2 cellular contexts compared by ENCODE assay signal in the genomic region with DNA sequence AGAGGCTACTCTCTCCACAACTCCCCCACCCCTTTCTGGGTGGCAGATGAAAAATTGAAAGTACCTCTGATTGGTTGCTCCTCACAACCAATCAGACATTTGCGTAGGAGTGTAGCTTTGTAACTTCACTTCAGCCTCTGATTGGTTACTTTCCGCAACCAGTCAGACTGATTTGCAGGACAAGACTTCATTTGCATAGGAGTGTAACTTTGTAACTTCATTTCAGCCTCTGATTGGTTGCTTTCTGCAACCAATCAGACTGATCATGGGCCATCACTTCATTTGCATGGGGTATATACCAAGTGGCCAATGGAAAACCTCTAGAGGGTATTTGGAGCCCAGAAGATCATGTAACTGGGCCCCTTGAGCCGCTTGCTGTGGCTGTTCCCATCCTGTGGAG.
TF ChIP-seq lines count a peak whose summit lies in the region.

No MANE protein-coding gene starts in this region.

TF ChIP-seq in SK-N-SH treated with all-trans-retinoic acid at 6 μM for 48 hours, 23 proteins besides CTCF, POLR2A, EP300 and RAD21 (continued from another document):
- TF ChIP-seq, protein P1, sequence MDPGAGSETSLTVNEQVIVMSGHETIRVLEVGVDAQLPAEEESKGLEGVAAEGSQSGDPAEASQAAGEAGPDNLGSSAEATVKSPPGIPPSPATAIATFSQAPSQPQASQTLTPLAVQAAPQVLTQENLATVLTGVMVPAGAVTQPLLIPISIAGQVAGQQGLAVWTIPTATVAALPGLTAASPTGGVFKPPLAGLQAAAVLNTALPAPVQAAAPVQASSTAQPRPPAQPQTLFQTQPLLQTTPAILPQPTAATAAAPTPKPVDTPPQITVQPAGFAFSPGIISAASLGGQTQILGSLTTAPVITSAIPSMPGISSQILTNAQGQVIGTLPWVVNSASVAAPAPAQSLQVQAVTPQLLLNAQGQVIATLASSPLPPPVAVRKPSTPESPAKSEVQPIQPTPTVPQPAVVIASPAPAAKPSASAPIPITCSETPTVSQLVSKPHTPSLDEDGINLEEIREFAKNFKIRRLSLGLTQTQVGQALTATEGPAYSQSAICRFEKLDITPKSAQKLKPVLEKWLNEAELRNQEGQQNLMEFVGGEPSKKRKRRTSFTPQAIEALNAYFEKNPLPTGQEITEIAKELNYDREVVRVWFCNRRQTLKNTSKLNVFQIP (CRISPR knock-in tag; IDR thresholded peaks at IDR 0.05; ENCODE audit: borderline replicate concordance, low read depth), result no peak
- TF ChIP-seq BACH2 (CRISPR knock-in tag; IDR thresholded peaks at IDR 0.05; ENCODE audit: borderline replicate concordance) (no peak), ARNTL (CRISPR knock-in tag; IDR thresholded peaks at IDR 0.05; ENCODE audit: borderline replicate concordance, low read depth) (no peak), PPARA (CRISPR knock-in tag; IDR thresholded peaks at IDR 0.05; ENCODE audit: borderline replicate concordance) (no peak), ZFP30 (CRISPR knock-in tag; IDR thresholded peaks at IDR 0.05) (no peak), ZC3H10 (CRISPR knock-in tag; IDR thresholded peaks at IDR 0.05) (no peak), OSR1 (CRISPR knock-in tag; IDR thresholded peaks at IDR 0.05) (no peak), ISL1 (CRISPR knock-in tag; IDR thresholded peaks at IDR 0.05) (no peak), TOX (CRISPR knock-in tag; IDR thresholded peaks at IDR 0.05; ENCODE audit: borderline replicate concordance) (no peak), ZNF8 (CRISPR knock-in tag; IDR thresholded peaks at IDR 0.05) (no peak), ZNF565 (CRISPR knock-in tag; conservative IDR thresholded peaks at IDR 0.05; ENCODE audit: low read depth) (no peak), ZNF70 (CRISPR knock-in tag; IDR thresholded peaks at IDR 0.05) (no peak), GLIS3 (CRISPR knock-in tag; IDR thresholded peaks at IDR 0.05) (no peak), SNAI2 (CRISPR knock-in tag; IDR thresholded peaks at IDR 0.05) (no peak), CSDC2 (CRISPR knock-in tag; IDR thresholded peaks at IDR 0.05) (no peak), RARB (CRISPR knock-in tag; IDR thresholded peaks at IDR 0.05) (no peak)
- TF ChIP-seq, protein P2, sequence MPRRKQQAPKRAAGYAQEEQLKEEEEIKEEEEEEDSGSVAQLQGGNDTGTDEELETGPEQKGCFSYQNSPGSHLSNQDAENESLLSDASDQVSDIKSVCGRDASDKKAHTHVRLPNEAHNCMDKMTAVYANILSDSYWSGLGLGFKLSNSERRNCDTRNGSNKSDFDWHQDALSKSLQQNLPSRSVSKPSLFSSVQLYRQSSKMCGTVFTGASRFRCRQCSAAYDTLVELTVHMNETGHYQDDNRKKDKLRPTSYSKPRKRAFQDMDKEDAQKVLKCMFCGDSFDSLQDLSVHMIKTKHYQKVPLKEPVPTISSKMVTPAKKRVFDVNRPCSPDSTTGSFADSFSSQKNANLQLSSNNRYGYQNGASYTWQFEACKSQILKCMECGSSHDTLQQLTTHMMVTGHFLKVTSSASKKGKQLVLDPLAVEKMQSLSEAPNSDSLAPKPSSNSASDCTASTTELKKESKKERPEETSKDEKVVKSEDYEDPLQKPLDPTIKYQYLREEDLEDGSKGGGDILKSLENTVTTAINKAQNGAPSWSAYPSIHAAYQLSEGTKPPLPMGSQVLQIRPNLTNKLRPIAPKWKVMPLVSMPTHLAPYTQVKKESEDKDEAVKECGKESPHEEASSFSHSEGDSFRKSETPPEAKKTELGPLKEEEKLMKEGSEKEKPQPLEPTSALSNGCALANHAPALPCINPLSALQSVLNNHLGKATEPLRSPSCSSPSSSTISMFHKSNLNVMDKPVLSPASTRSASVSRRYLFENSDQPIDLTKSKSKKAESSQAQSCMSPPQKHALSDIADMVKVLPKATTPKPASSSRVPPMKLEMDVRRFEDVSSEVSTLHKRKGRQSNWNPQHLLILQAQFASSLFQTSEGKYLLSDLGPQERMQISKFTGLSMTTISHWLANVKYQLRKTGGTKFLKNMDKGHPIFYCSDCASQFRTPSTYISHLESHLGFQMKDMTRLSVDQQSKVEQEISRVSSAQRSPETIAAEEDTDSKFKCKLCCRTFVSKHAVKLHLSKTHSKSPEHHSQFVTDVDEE (CRISPR knock-in tag; IDR thresholded peaks at IDR 0.05), result no peak
- TF ChIP-seq, protein P3, sequence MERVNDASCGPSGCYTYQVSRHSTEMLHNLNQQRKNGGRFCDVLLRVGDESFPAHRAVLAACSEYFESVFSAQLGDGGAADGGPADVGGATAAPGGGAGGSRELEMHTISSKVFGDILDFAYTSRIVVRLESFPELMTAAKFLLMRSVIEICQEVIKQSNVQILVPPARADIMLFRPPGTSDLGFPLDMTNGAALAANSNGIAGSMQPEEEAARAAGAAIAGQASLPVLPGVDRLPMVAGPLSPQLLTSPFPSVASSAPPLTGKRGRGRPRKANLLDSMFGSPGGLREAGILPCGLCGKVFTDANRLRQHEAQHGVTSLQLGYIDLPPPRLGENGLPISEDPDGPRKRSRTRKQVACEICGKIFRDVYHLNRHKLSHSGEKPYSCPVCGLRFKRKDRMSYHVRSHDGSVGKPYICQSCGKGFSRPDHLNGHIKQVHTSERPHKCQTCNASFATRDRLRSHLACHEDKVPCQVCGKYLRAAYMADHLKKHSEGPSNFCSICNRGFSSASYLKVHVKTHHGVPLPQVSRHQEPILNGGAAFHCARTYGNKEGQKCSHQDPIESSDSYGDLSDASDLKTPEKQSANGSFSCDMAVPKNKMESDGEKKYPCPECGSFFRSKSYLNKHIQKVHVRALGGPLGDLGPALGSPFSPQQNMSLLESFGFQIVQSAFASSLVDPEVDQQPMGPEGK (CRISPR knock-in tag; IDR thresholded peaks at IDR 0.05; ENCODE audit: borderline replicate concordance), result no peak
- TF ChIP-seq, protein P4, sequence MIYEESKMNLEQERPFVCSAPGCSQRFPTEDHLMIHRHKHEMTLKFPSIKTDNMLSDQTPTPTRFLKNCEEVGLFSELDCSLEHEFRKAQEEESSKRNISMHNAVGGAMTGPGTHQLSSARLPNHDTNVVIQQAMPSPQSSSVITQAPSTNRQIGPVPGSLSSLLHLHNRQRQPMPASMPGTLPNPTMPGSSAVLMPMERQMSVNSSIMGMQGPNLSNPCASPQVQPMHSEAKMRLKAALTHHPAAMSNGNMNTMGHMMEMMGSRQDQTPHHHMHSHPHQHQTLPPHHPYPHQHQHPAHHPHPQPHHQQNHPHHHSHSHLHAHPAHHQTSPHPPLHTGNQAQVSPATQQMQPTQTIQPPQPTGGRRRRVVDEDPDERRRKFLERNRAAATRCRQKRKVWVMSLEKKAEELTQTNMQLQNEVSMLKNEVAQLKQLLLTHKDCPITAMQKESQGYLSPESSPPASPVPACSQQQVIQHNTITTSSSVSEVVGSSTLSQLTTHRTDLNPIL (CRISPR knock-in tag; IDR thresholded peaks at IDR 0.05; ENCODE audit: low read depth), result no peak

TF ChIP-seq in SK-N-SH, 30 proteins besides CTCF, POLR2A, EP300 and RAD21 (continued from another document):
- TF ChIP-seq, protein P5, sequence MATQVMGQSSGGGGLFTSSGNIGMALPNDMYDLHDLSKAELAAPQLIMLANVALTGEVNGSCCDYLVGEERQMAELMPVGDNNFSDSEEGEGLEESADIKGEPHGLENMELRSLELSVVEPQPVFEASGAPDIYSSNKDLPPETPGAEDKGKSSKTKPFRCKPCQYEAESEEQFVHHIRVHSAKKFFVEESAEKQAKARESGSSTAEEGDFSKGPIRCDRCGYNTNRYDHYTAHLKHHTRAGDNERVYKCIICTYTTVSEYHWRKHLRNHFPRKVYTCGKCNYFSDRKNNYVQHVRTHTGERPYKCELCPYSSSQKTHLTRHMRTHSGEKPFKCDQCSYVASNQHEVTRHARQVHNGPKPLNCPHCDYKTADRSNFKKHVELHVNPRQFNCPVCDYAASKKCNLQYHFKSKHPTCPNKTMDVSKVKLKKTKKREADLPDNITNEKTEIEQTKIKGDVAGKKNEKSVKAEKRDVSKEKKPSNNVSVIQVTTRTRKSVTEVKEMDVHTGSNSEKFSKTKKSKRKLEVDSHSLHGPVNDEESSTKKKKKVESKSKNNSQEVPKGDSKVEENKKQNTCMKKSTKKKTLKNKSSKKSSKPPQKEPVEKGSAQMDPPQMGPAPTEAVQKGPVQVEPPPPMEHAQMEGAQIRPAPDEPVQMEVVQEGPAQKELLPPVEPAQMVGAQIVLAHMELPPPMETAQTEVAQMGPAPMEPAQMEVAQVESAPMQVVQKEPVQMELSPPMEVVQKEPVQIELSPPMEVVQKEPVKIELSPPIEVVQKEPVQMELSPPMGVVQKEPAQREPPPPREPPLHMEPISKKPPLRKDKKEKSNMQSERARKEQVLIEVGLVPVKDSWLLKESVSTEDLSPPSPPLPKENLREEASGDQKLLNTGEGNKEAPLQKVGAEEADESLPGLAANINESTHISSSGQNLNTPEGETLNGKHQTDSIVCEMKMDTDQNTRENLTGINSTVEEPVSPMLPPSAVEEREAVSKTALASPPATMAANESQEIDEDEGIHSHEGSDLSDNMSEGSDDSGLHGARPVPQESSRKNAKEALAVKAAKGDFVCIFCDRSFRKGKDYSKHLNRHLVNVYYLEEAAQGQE (IDR thresholded peaks at IDR 0.05; ENCODE audit: low read depth, low read length), result no peak
- TF ChIP-seq RFX5 (IDR thresholded peaks at IDR 0.05; ENCODE audit: low read length) (no peak), NRF1 (IDR thresholded peaks at IDR 0.05; ENCODE audit: low read depth, low read length) (no peak), TAF1 (IDR thresholded peaks at IDR 0.05; ENCODE audit: borderline replicate concordance, low read depth, low read length) (no peak), FOSL2 (IDR thresholded peaks at IDR 0.05; ENCODE audit: borderline replicate concordance, low read depth) (no peak), NFIC (IDR thresholded peaks at IDR 0.05; ENCODE audit: borderline replicate concordance) (no peak), TCF12 (IDR thresholded peaks at IDR 0.05) (no peak), RCOR1 (IDR thresholded peaks at IDR 0.05; ENCODE audit: low read length) (no peak), CHD2 (IDR thresholded peaks at IDR 0.05; ENCODE audit: low read length, partially characterized antibody) (no peak), FOXM1 (IDR thresholded peaks at IDR 0.05; ENCODE audit: low read depth) (no peak), ELF1 (IDR thresholded peaks at IDR 0.05) (no peak)
- TF ChIP-seq, protein P6, sequence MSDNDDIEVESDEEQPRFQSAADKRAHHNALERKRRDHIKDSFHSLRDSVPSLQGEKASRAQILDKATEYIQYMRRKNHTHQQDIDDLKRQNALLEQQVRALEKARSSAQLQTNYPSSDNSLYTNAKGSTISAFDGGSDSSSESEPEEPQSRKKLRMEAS (IDR thresholded peaks at IDR 0.05; ENCODE audit: low read depth), result no peak
- TF ChIP-seq, protein P7, sequence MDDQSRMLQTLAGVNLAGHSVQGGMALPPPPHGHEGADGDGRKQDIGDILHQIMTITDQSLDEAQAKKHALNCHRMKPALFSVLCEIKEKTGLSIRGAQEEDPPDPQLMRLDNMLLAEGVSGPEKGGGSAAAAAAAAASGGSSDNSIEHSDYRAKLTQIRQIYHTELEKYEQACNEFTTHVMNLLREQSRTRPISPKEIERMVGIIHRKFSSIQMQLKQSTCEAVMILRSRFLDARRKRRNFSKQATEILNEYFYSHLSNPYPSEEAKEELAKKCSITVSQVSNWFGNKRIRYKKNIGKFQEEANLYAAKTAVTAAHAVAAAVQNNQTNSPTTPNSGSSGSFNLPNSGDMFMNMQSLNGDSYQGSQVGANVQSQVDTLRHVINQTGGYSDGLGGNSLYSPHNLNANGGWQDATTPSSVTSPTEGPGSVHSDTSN (IDR thresholded peaks at IDR 0.05), result no peak
- TF ChIP-seq, protein P8, sequence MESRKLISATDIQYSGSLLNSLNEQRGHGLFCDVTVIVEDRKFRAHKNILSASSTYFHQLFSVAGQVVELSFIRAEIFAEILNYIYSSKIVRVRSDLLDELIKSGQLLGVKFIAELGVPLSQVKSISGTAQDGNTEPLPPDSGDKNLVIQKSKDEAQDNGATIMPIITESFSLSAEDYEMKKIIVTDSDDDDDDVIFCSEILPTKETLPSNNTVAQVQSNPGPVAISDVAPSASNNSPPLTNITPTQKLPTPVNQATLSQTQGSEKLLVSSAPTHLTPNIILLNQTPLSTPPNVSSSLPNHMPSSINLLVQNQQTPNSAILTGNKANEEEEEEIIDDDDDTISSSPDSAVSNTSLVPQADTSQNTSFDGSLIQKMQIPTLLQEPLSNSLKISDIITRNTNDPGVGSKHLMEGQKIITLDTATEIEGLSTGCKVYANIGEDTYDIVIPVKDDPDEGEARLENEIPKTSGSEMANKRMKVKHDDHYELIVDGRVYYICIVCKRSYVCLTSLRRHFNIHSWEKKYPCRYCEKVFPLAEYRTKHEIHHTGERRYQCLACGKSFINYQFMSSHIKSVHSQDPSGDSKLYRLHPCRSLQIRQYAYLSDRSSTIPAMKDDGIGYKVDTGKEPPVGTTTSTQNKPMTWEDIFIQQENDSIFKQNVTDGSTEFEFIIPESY (IDR thresholded peaks at IDR 0.05; ENCODE audit: borderline replicate concordance, low read depth), result no peak
TF ChIP-seq in SK-N-SH: peak in this region for 0.
